ENCODE assay signal across 24 cellular contexts in genomic region chr7:16086743-16087142, GRCh38.
"Had no signal": no experiment of that assay in that cellular context is flagged by ENCODE, and none has a peak within 500 bp of the region (broad histone marks: within the 10 kb centered on the region; RNA-seq: fewer than 3 reads in every experiment).

No MANE protein-coding gene starts in this region.

- H3K4me1 ChIP-seq: breast epithelium, left lung, prostate gland had no signal

- H3K36me3 ChIP-seq: breast epithelium, left lung, ovary, prostate gland, upper lobe of left lung had no signal

- H3K36me3 Mint-ChIP-seq: activated naive CD8-positive, alpha-beta T cell treated with anti-CD3 and anti-CD28 coated beads, Interleukin-2, amount 10 ng/mL, durations not matched to agents 7 days and 5 days; immature natural killer cell; natural killer cell treated with Interleukin-12 subunit alpha and Interleukin-12 subunit beta and Interleukin-15 and Interleukin-18, amount 100 ng/mL, for 72 hours had no signal

- H3K27me3 ChIP-seq: breast epithelium, left lung, ovary, upper lobe of left lung had no signal

- H3K9me3 Mint-ChIP-seq: activated naive CD4-positive, alpha-beta T cell treated with anti-CD3 and anti-CD28 coated beads for 36 hours; activated naive CD8-positive, alpha-beta T cell treated with anti-CD3 and anti-CD28 coated beads, Interleukin-2, amount 10 ng/mL, durations not matched to agents 7 days and 5 days; immature natural killer cell; natural killer cell treated with Interleukin-12 subunit alpha and Interleukin-12 subunit beta and Interleukin-15 and Interleukin-18, amount 100 ng/mL, for 72 hours had no signal

- H3K27ac Mint-ChIP-seq: activated naive CD4-positive, alpha-beta T cell treated with anti-CD3 and anti-CD28 coated beads for 36 hours; activated naive CD8-positive, alpha-beta T cell treated with anti-CD3 and anti-CD28 coated beads, Interleukin-2, amount 10 ng/mL, durations not matched to agents 7 days and 5 days; immature natural killer cell; mesothelial cell of epicardium; natural killer cell treated with Interleukin-12 subunit alpha and Interleukin-12 subunit beta and Interleukin-15 and Interleukin-18, amount 100 ng/mL, for 72 hours; T-helper 17 cell had no signal

- ATAC-seq: esophagus mucosa; left lung; natural killer cell treated with Interleukin-12 subunit alpha and Interleukin-12 subunit beta and Interleukin-15 and Interleukin-18, amount 100 ng/mL, for 72 hours; stimulated activated naive CD8-positive, alpha-beta T cell treated with anti-CD3 and anti-CD28 coated beads, Interleukin-15, Interleukin-2, amounts not matched to agents 100 U/mL and 50 U/mL, for 24 hours; T-helper 17 cell had no signal

- H3K4me3 Mint-ChIP-seq: activated naive CD4-positive, alpha-beta T cell treated with anti-CD3 and anti-CD28 coated beads for 36 hours; activated naive CD8-positive, alpha-beta T cell treated with anti-CD3 and anti-CD28 coated beads, Interleukin-2, amount 10 ng/mL, durations not matched to agents 7 days and 5 days; immature natural killer cell; mesothelial cell of epicardium; natural killer cell treated with Interleukin-12 subunit alpha and Interleukin-12 subunit beta and Interleukin-15 and Interleukin-18, amount 100 ng/mL, for 72 hours; T-helper 17 cell had no signal

- H3K4me3 ChIP-seq: breast epithelium, coronary artery, left lung, lung, ovary, prostate gland, upper lobe of left lung had no signal

- H3K27ac ChIP-seq: breast epithelium, coronary artery, left lung, ovary, prostate gland, upper lobe of left lung had no signal

- H3K4me1 Mint-ChIP-seq: activated naive CD8-positive, alpha-beta T cell treated with anti-CD3 and anti-CD28 coated beads, Interleukin-2, amount 10 ng/mL, durations not matched to agents 7 days and 5 days; immature natural killer cell had no signal

- DNase-seq: activated CD4-positive, alpha-beta T cell treated with anti-CD3 and anti-CD28 coated beads for 4 hours; activated CD4-positive, alpha-beta T cell treated with anti-CD3 and anti-CD28 coated beads, Interleukin-2, amount 50 U/mL, for 48 hours; activated CD4-positive, CD25-positive, alpha-beta regulatory T cell; activated effector memory CD4-positive, alpha-beta T cell treated with Interleukin-2 at 50 U/mL for 16 hours; activated naive CD4-positive, alpha-beta T cell treated with anti-CD3 and anti-CD28 coated beads for 36 hours; activated naive CD8-positive, alpha-beta T cell treated with anti-CD3 and anti-CD28 coated beads, Interleukin-2, amount 10 ng/mL, durations not matched to agents 7 days and 5 days; activated T-cell treated with anti-CD3 and anti-CD28 coated beads, Interleukin-2, amount 50 U/mL, for 48 hours; amniotic stem cell; foreskin melanocyte; immature natural killer cell; kidney glomerular epithelial cell; left lung; ovary; stimulated activated CD4-positive, alpha-beta T cell treated with anti-CD3 and anti-CD28 coated beads, Interleukin-4, amount 100 ng/mL, for 4 hours; stimulated activated naive CD8-positive, alpha-beta T cell treated with anti-CD3 and anti-CD28 coated beads, Interleukin-15, Interleukin-2, amounts not matched to agents 100 U/mL and 50 U/mL, for 24 hours; T-helper 17 cell; upper lobe of left lung had no signal

- H3K9me3 ChIP-seq: breast epithelium, left lung, ovary, prostate gland, upper lobe of left lung had no signal

- H3K27me3 Mint-ChIP-seq: activated naive CD8-positive, alpha-beta T cell treated with anti-CD3 and anti-CD28 coated beads, Interleukin-2, amount 10 ng/mL, durations not matched to agents 7 days and 5 days; natural killer cell treated with Interleukin-12 subunit alpha and Interleukin-12 subunit beta and Interleukin-15 and Interleukin-18, amount 100 ng/mL, for 72 hours; T-helper 17 cell had no signal
